24 cellular contexts compared by ENCODE assay signal in the genomic region with DNA sequence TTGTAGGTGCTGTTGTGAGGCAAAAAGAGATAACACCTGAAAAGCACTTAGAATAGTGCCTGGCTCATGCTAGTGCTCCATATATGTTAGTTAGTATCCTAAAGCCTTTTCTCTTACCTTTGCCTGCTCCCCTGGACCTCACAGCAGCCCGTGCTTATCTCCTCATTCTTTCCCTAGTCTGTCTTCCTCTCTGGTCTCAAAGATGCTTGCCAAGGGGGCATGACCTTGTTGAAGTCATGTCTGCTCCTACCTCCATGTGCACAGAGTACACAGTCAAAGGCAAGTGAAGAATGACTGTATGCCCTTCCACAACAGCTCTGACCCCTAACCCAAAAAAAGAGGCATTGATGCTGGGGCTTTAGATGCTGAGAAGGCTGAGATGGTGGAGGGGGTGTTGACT. TPM values are rescaled to one million over a fixed set of nuclear protein-coding genes. Genes with fewer than 3 reads are reported as not detected.
DNase-seq lines count a peak whose midpoint lies in the region; ATAC-seq, FAIRE-seq and TF ChIP-seq lines count a peak whose summit lies in the region.
"Had no signal": no experiment of that assay in that cellular context is flagged by ENCODE, and none has a peak within 500 bp of the region (broad histone marks: within the 10 kb centered on the region; RNA-seq: fewer than 3 reads in every experiment).

No MANE protein-coding gene starts in this region.

- H3K36me3 ChIP-seq in endodermal cell (ENCODE audit: control insufficient read depth, insufficient read depth, low read length) (no peaks in the 10 kb centered on the region), kidney (ENCODE audit: control insufficient read depth in 1 of 2, insufficient read depth in 2 of 2, low read length in 2 of 2) (no peaks in the 10 kb centered on the region), right lobe of liver (no peaks in the 10 kb centered on the region)
- H3K36me3 ChIP-seq: HAP-1 had no signal

- H3K9me3 ChIP-seq in endodermal cell (ENCODE audit: control insufficient read depth, low read length), result no peaks in the 10 kb centered on the region
- H3K9me3 ChIP-seq in kidney (ENCODE audit: control insufficient read depth in 1 of 2, low read length in 2 of 2), result no peaks in the 10 kb centered on the region
- H3K9me3 ChIP-seq in right lobe of liver, result no peaks in the 10 kb centered on the region
- H3K9me3 ChIP-seq: A549, Caco-2, HAP-1 had no signal

- no peaks in the 10 kb centered on the region for H3K4me1 ChIP-seq in endodermal cell (ENCODE audit: control insufficient read depth, insufficient read depth, low read length)
- H3K4me1 ChIP-seq in kidney (ENCODE audit: control insufficient read depth in 1 of 2, insufficient read depth in 1 of 2, low read depth in 1 of 2, low read length in 2 of 2), result peaks cover 35 to 44% of the 10 kb centered on the region in 2 donors
- H3K4me1 ChIP-seq in right lobe of liver, result peaks cover 0 to 40% (median 10%) of the 10 kb centered on the region in 4 donors
- H3K4me1 ChIP-seq: A549 had no signal

- DNase-seq in endodermal cell, result peak; percentile 37
- DNase-seq in kidney, result no peak
- DNase-seq in right lobe of liver, result peak in 1 of 3 donors; percentile 52
- peak; percentile 6 for DNase-seq in posterior vena cava (ENCODE audit: low spot score)
- DNase-seq in AG20443 (ENCODE audit: low spot score), result no peak
- DNase-seq in CD14-positive monocyte (ENCODE audit: low spot score), result no peak
- no peak for DNase-seq in NCI-H1092 treated with DMSO at 0.1 percent for 48 hours (lab: John Stamatoyannopoulos, UW)
- DNase-seq in globus pallidus (ENCODE audit: low spot score), result no peak
- DNase-seq: 8988T; ACHN; C1 segment of cervical spinal cord; Caco-2; CD4-positive, CD25-positive, alpha-beta regulatory T cell; CD8-positive, alpha-beta T cell; DMS153; DND-41; GOT3; HFFc6 had no signal

- peaks cover 14% of the 10 kb centered on the region for H3K27me3 Mint-ChIP-seq in endodermal cell (ENCODE audit: insufficient read depth)
- H3K27me3 Mint-ChIP-seq in CD14-positive monocyte (ENCODE audit: low read depth in 3 of 3), result peaks cover 5 to 12% (median 9%) of the 10 kb centered on the region in 3 donors

- H3K9me3 Mint-ChIP-seq in endodermal cell (no peaks in the 10 kb centered on the region), CD14-positive monocyte (peaks cover 0 to 2% (median 0%) of the 10 kb centered on the region in 7 donors)
- H3K9me3 Mint-ChIP-seq: CD4-positive, CD25-positive, alpha-beta regulatory T cell; CD8-positive, alpha-beta T cell; HFFc6 had no signal

- H3K4me3 ChIP-seq in endodermal cell (ENCODE audit: low read length) (no peak overlapping the region), kidney (ENCODE audit: low read length in 2 of 2) (peak overlapping the region in 1 of 2 donors; percentile 67), right lobe of liver (peak overlapping the region in 1 of 3 donors; percentile 80)
- H3K4me3 ChIP-seq: A549, HAP-1 had no signal

- 81 to 100% methylated on average over 1 of the region's 1 CpG for WGBS in endodermal cell (ENCODE audit: insufficient coverage in 1 of 2, insufficient read length in 1 of 2), 2 experiments
- 24% methylated on average over 1 of the region's 1 CpG for WGBS in right lobe of liver (ENCODE audit: insufficient coverage, low coverage, low lambda C conversion rate, missing lambda C conversion rate)

- peaks cover 24% of the 10 kb centered on the region for H3K4me1 Mint-ChIP-seq in endodermal cell
- peaks cover 8% of the 10 kb centered on the region for H3K4me1 Mint-ChIP-seq in CD14-positive monocyte

- no peak overlapping the region for H3K4me3 Mint-ChIP-seq in endodermal cell
- no peak overlapping the region for H3K4me3 Mint-ChIP-seq in CD14-positive monocyte
- H3K4me3 Mint-ChIP-seq: CD4-positive, CD25-positive, alpha-beta regulatory T cell; CD8-positive, alpha-beta T cell; HFFc6 had no signal

- no peak for TF ChIP-seq POLR2A in right lobe of liver (IDR thresholded peaks at IDR 0.05)

- H3K27ac ChIP-seq in endodermal cell (ENCODE audit: low read depth, low read length) (no peak overlapping the region), kidney (ENCODE audit: low read depth in 2 of 2, low read length in 2 of 2) (peak overlapping the region; percentile 56 to 72), right lobe of liver (peak overlapping the region; percentile 91 to 98 (median 93))
- H3K27ac ChIP-seq: A549 had no signal

- TF ChIP-seq CTCF in endodermal cell (conservative IDR thresholded peaks at IDR 0.05) (no peak), kidney (IDR thresholded peaks at IDR 0.05; ENCODE audit: borderline replicate concordance, extremely low read depth, insufficient read depth) (no peak), right lobe of liver (IDR thresholded peaks at IDR 0.05) (no peak), CD14-positive monocyte (IDR thresholded peaks at IDR 0.05) (no peak)

- no peaks in the 10 kb centered on the region for H3K36me3 Mint-ChIP-seq in endodermal cell (ENCODE audit: low read depth)
- H3K36me3 Mint-ChIP-seq in CD14-positive monocyte, result peaks cover 0 to 2% of the 10 kb centered on the region in 2 donors
- H3K36me3 Mint-ChIP-seq: CD4-positive, CD25-positive, alpha-beta regulatory T cell; CD8-positive, alpha-beta T cell had no signal

- H3K27ac Mint-ChIP-seq in endodermal cell, result no peak overlapping the region
- H3K27ac Mint-ChIP-seq in CD14-positive monocyte, result no peak overlapping the region
- H3K27ac Mint-ChIP-seq: CD8-positive, alpha-beta T cell; HFFc6 had no signal

- peak in 1 of 4 donors; percentile 0 for ATAC-seq in right lobe of liver
- ATAC-seq: A549; CD8-positive, alpha-beta T cell had no signal

- no peak for FAIRE-seq in kidney (lab: Jason Lieb, UNC)
- FAIRE-seq: A549, G401.6, GM12892, H54 had no signal

- no peaks in the 10 kb centered on the region for H3K27me3 ChIP-seq in endodermal cell (ENCODE audit: control insufficient read depth, insufficient read depth, low read length, poor library complexity, severe bottlenecking)
- no peaks in the 10 kb centered on the region for H3K27me3 ChIP-seq in right lobe of liver

- no peak overlapping the region for H3K9ac ChIP-seq in endodermal cell (ENCODE audit: extremely low read depth, low read length, poor library complexity, severe bottlenecking)
- H3K9ac ChIP-seq in kidney (ENCODE audit: low read length in 2 of 2), result peak overlapping the region in 1 of 2 donors; percentile 23

- intact Hi-C loops in kidney (cut with DNase I), result no loop called here
- intact Hi-C loops in right lobe of liver (cut with DNase I), result no loop called here
- intact Hi-C loops in posterior vena cava (cut with DNase I), result loop anchor here in 1 of 2 donors (10.0 kb wide), 1 partner anchor 92 kb away; no protein-coding TSS in a partner anchor
- intact Hi-C loops in CD14-positive monocyte (cut with micrococcal nuclease), result no loop called here

RNA-seq across cellular contexts. Expression of a gene that starts 0.7 kb away (rescaled TPM):
- total RNA-seq in endodermal cell (not detected), kidney (10.4 TPM), right lobe of liver (100 to 1,000 TPM; 237 to 478 (median 308) TPM), posterior vena cava (under 1 TPM; 0.10 to 0.14 TPM)
- polyA plus RNA-seq in endodermal cell (2013, experiment 1 of 2), result not detected
- not detected for polyA plus RNA-seq in endodermal cell (2013, experiment 2 of 2)
- polyA plus RNA-seq in kidney (ENCODE audit: insufficient read depth, low read depth, low replicate concordance) (4.3 TPM), CD14-positive monocyte (not detected)
- total RNA-seq: Caco-2; CD4-positive, CD25-positive, alpha-beta regulatory T cell; CD8-positive, alpha-beta T cell; HFFc6 had no signal
- polyA plus RNA-seq: A549; BJ; CD4-positive, CD25-positive, alpha-beta regulatory T cell had no signal

RNA-seq across cellular contexts. Expression of a gene that starts 29.5 kb away (rescaled TPM):
- total RNA-seq in endodermal cell (1 to 10 TPM in 1 of 2 donors, not detected in 1; 1.8 TPM), kidney (12.8 TPM), right lobe of liver (10 to 100 TPM in 1 of 6 experiments, 1 to 10 TPM in 5; 1.4 to 10.9 (median 3.3) TPM), posterior vena cava (10 to 100 TPM in 1 of 2 donors, 1 to 10 TPM in 1; 9.8 to 11.8 TPM)
- polyA plus RNA-seq in endodermal cell (2013, experiment 1 of 2), result not detected
- polyA plus RNA-seq in endodermal cell (2013, experiment 2 of 2), result 0.08 TPM
- polyA plus RNA-seq in kidney (ENCODE audit: insufficient read depth, low read depth, low replicate concordance) (4.9 TPM), CD14-positive monocyte (not detected)
- polyA plus RNA-seq: A549 had no signal

Comparison
In these comparisons a context has a peak if more than half of its experiments do, and no peak if none do; other contexts are left out.
1. DNase-seq: peak in endodermal cell (single experiment) and posterior vena cava (single experiment); none in kidney (single experiment), AG20443 (single experiment), CD14-positive monocyte (single experiment), NCI-H1092 treated with DMSO at 0.1 percent for 48 hours (single experiment) and globus pallidus (single experiment).
2. RNA of a gene that starts 0.7 kb away (total RNA-seq): 237 to 478 TPM in right lobe of liver; 10.4 TPM in kidney (single experiment), 0.10 to 0.14 TPM in posterior vena cava and not detected in endodermal cell; every median in the first group is over 10 times any median in the second.